Comparison of ENCODE assay signal across 24 cellular contexts in genomic region chr1:55593299-55593698, GRCh38.
"Had no signal": no experiment of that assay in that cellular context is flagged by ENCODE, and none has a peak within 500 bp of the region (broad histone marks: within the 10 kb centered on the region; RNA-seq: fewer than 3 reads in every experiment).

No MANE protein-coding gene starts in this region.

- H3K27me3 ChIP-seq: dorsolateral prefrontal cortex, gastrocnemius medialis, heart right ventricle, neutrophil, sigmoid colon, testis had no signal

- H3K4me1 ChIP-seq: gastrocnemius medialis, sigmoid colon had no signal

- DNase-seq: cortex of kidney; dorsolateral prefrontal cortex; effector memory CD4-positive, alpha-beta T cell; gastrocnemius medialis; heart right ventricle; hypothalamus; kidney glomerular epithelial cell; mammary epithelial cell; naive thymus-derived CD4-positive, alpha-beta T cell; nephron progenitor cell; posterior cingulate gyrus; sigmoid colon; stimulated activated CD4-positive, alpha-beta T cell treated with anti-CD3 and anti-CD28 coated beads, Interleukin-2, amount 100 ng/mL, for 24 hours; stimulated activated CD4-positive, alpha-beta T cell treated with anti-CD3 and anti-CD28 coated beads, Interleukin-4, amount 100 ng/mL, for 4 hours; stimulated activated naive B cell treated with anti-CD40 and anti-IgM and Interleukin-4, amounts not matched to agents 10 μg/mL and 1 μg/mL and 100 μg/mL, for 72 hours; stimulated activated naive CD8-positive, alpha-beta T cell treated with anti-CD3 and anti-CD28 coated beads, Interleukin-15, amount 100 ng/mL, for 72 hours; testis; trophoblast cell had no signal

- ATAC-seq: esophagus mucosa; gastrocnemius medialis; naive thymus-derived CD4-positive, alpha-beta T cell; stimulated activated naive B cell treated with anti-CD40 and anti-IgM and Interleukin-4, amounts not matched to agents 10 μg/mL and 1 μg/mL and 100 μg/mL, for 72 hours; stimulated activated naive CD8-positive, alpha-beta T cell treated with anti-CD3 and anti-CD28 coated beads, Interleukin-15, amount 100 ng/mL, for 72 hours had no signal

- H3K36me3 ChIP-seq: gastrocnemius medialis, heart right ventricle, neutrophil, sigmoid colon had no signal

- H3K9me3 ChIP-seq: gastrocnemius medialis, neutrophil, sigmoid colon, testis had no signal

- H3K4me3 ChIP-seq: dorsolateral prefrontal cortex, gastrocnemius medialis, heart right ventricle, sigmoid colon, skin epidermis, testis had no signal

- FAIRE-seq: endometrium, islet of Langerhans, urothelium cell line had no signal

- H3K27ac ChIP-seq: dorsolateral prefrontal cortex, gastrocnemius medialis, heart right ventricle, neutrophil, sigmoid colon, skin epidermis, testis had no signal
